13 cellular contexts compared by ENCODE assay signal in the genomic region with DNA sequence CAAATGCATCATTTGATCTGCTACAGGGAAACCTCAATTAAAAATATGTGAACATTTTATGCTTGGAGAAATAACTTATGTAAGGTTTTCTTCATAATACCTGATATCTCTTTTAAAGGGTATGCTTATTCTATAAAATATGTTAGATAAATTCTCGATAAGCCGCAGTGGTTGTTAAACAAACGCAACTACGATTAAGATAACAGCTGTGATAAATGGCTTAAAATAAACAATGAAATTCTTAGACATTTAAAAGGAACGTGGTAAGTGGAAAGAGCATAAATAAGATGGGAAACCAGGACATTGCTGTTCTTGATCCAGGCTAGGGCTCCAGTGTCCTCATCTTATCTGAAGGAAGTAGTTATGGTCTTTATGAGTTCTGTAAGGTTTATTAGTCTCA.
DNase-seq lines count a peak whose midpoint lies in the region; ATAC-seq, FAIRE-seq and TF ChIP-seq lines count a peak whose summit lies in the region.
"Had no signal": no experiment of that assay in that cellular context is flagged by ENCODE, and none has a peak within 500 bp of the region (broad histone marks: within the 10 kb centered on the region; RNA-seq: fewer than 3 reads in every experiment).

No MANE protein-coding gene starts in this region.

- no peaks in the 10 kb centered on the region for H3K27me3 ChIP-seq in Loucy (ENCODE audit: insufficient read depth, low read length, poor library complexity, severe bottlenecking)
- no peaks in the 10 kb centered on the region for H3K27me3 ChIP-seq in skeletal muscle satellite cell (ENCODE audit: control insufficient read depth, insufficient read depth, low read length)
- H3K27me3 ChIP-seq in pancreas = no peaks in the 10 kb centered on the region
- H3K27me3 ChIP-seq in transverse colon = no peaks in the 10 kb centered on the region

- H3K36me3 ChIP-seq in Loucy (ENCODE audit: insufficient read depth, low read length) = no peaks in the 10 kb centered on the region
- H3K36me3 ChIP-seq in skeletal muscle satellite cell (ENCODE audit: insufficient read depth, low read length) = no peaks in the 10 kb centered on the region
- H3K36me3 ChIP-seq in pancreas = no peaks in the 10 kb centered on the region
- no peaks in the 10 kb centered on the region for H3K36me3 ChIP-seq in transverse colon

- TF ChIP-seq CTCF in Loucy (conservative IDR thresholded peaks at IDR 0.05; ENCODE audit: low read length) (no peak), pancreas (IDR thresholded peaks at IDR 0.05) (no peak), transverse colon (IDR thresholded peaks at IDR 0.05) (no peak)

- H3K9me2 ChIP-seq in Loucy (replicated peaks; ENCODE audit: low read depth, low read length) = no peaks in the 10 kb centered on the region
- H3K9me2 ChIP-seq: SK-N-SH had no signal

- H3K4me2 ChIP-seq in Loucy (ENCODE audit: low read depth, low read length, poor library complexity, severe bottlenecking) = peak overlapping the region; percentile 5
- peak overlapping the region; percentile 9 for H3K4me2 ChIP-seq in skeletal muscle satellite cell (ENCODE audit: low read length)
- H3K4me2 ChIP-seq: SK-N-SH had no signal

- no peak for FAIRE-seq in pancreas (lab: Jason Lieb, UNC)

- no peak overlapping the region for H3K4me3 ChIP-seq in Loucy (ENCODE audit: low read length, poor library complexity, severe bottlenecking)
- no peak overlapping the region for H3K4me3 ChIP-seq in skeletal muscle satellite cell (ENCODE audit: low read length)
- H3K4me3 ChIP-seq in pancreas = no peak overlapping the region
- no peak overlapping the region for H3K4me3 ChIP-seq in transverse colon

- DNase-seq in AG08396 (ENCODE audit: low spot score) (peak; percentile 21), fibroblast of peridontal ligament (ENCODE audit: extremely low read depth) (peak; percentile 17), pancreas (no peak), transverse colon (no peak)
- DNase-seq: CD8-positive, alpha-beta T cell; NCI-H146; NCI-H2107; NCI-H345; NCI-H526 treated with DMSO at 0.1 percent for 48 hours; SK-N-SH had no signal

- H3K9me3 ChIP-seq in Loucy (ENCODE audit: insufficient read depth, low read depth, low read length) = no peaks in the 10 kb centered on the region
- no peaks in the 10 kb centered on the region for H3K9me3 ChIP-seq in skeletal muscle satellite cell (replicated peaks; ENCODE audit: low read length)
- no peaks in the 10 kb centered on the region for H3K9me3 ChIP-seq in pancreas
- H3K9me3 ChIP-seq in transverse colon = no peaks in the 10 kb centered on the region
- H3K9me3 ChIP-seq: SK-N-SH had no signal

- in situ Hi-C loops in transverse colon (cut with MboI; ENCODE audit: low pct_ligation_motif_present in 1 of 4, low pct_unique_long_range_greater_than_20kb in 1 of 4, low sequenced_read_pairs in 3 of 4) = no loop called here

- intact Hi-C loops in pancreas (cut with DNase I) (no loop called here), transverse colon (cut with DNase I; ENCODE audit: low total_unique reads) (loop anchor here (10.0 kb wide), 1 partner anchor 1379 kb away; no protein-coding TSS in a partner anchor)

- H3K4me1 ChIP-seq in Loucy (ENCODE audit: insufficient read depth, low read length, poor library complexity, severe bottlenecking) (peaks cover 17% of the 10 kb centered on the region), skeletal muscle satellite cell (ENCODE audit: control insufficient read depth, insufficient read depth, low read length) (peaks cover 5% of the 10 kb centered on the region), pancreas (no peaks in the 10 kb centered on the region), transverse colon (peaks cover 0 to 3% (median 0%) of the 10 kb centered on the region in 4 donors)

- 7 to 9% methylated on average over 5 of the region's 5 CpGs for WGBS in pancreas, 2 donors
- WGBS in transverse colon (ENCODE audit: low coverage in 1 of 2), 2 donors = 22 to 48% methylated on average over 5 of the region's 5 CpGs

- no peak for TF ChIP-seq EP300 in transverse colon (IDR thresholded peaks at IDR 0.05; ENCODE audit: low read depth)

- H4K20me1 ChIP-seq in Loucy (ENCODE audit: insufficient read depth, low read length, poor library complexity, severe bottlenecking) = no peaks in the 10 kb centered on the region

- no peak overlapping the region for H3K27ac ChIP-seq in pancreas
- H3K27ac ChIP-seq in transverse colon = no peak overlapping the region

- H2AFZ ChIP-seq in Loucy (ENCODE audit: low read length) = no peak overlapping the region

- H3K9ac ChIP-seq in Loucy (ENCODE audit: low read depth, low read length, poor library complexity, severe bottlenecking) (no peak overlapping the region), skeletal muscle satellite cell (ENCODE audit: low read depth, low read length) (no peak overlapping the region)
- H3K9ac ChIP-seq: SK-N-SH had no signal

- no peaks in the 10 kb centered on the region for H3K79me2 ChIP-seq in Loucy (ENCODE audit: insufficient read depth, low read length)

- no peak for TF ChIP-seq POLR2A in transverse colon (IDR thresholded peaks at IDR 0.05)

- no peak for ATAC-seq in HG03354 (IDR thresholded peaks at IDR 0.05; ENCODE audit: poor library complexity, severe bottlenecking, unreplicated experiment)
- no peak for ATAC-seq in pancreas
- ATAC-seq: CD8-positive, alpha-beta T cell had no signal

- H3F3A ChIP-seq in Loucy (ENCODE audit: low read depth) = no peaks in the 10 kb centered on the region

Comparison
In these comparisons a context has a peak if more than half of its experiments do, and no peak if none do; other contexts are left out.
1. DNase-seq: peak in AG08396 (single experiment) and fibroblast of peridontal ligament (single experiment); none in pancreas (0 of 6) and transverse colon (single experiment).